19 cellular contexts compared by ENCODE assay signal in genomic region chr2:109423556-109424359, GRCh38.
DNase-seq lines count a peak whose midpoint lies in the region; ATAC-seq and TF ChIP-seq lines count a peak whose summit lies in the region.
"Had no signal": no experiment of that assay in that cellular context is flagged by ENCODE, and none has a peak within 500 bp of the region (broad histone marks: within the 10 kb centered on the region; RNA-seq: fewer than 3 reads in every experiment).

No MANE protein-coding gene starts in this region.

- DNase-seq in HCT116 (ENCODE audit: low read depth, low spot score) = no peak
- peak; percentile 52 for DNase-seq in astrocyte of the hippocampus (ENCODE audit: low read depth, low spot score)
- peak; percentile 82 for DNase-seq in kidney tubule cell (ENCODE audit: low spot score)
- peak in 1 of 2 donors; percentile 26 for DNase-seq in gastrocnemius medialis
- DNase-seq in COLO829 (ENCODE audit: low spot score) = no peak
- no peak for DNase-seq in T-helper 1 cell
- no peak for DNase-seq in AG08396 (ENCODE audit: low spot score)
- DNase-seq in NCI-H524 treated with DMSO at 0.1 percent for 48 hours (lab: John Stamatoyannopoulos, UW) = no peak
- DNase-seq: activated naive CD8-positive, alpha-beta T cell treated with anti-CD3 and anti-CD28 coated beads for 36 hours; activated T-cell treated with anti-CD3 and anti-CD28 coated beads, Interleukin-2, amount 50 U/mL, for 48 hours; cortex of kidney; hippocampal formation; left cardiac atrium; NCI-H146; NCI-H226; PC-3; stimulated activated CD4-positive, alpha-beta T cell treated with anti-CD3 and anti-CD28 coated beads, Interleukin-15, amount 100 ng/mL, for 24 hours had no signal

- no peaks in the 10 kb centered on the region for H3K9me2 ChIP-seq in HCT116 (ENCODE audit: insufficient read depth)

- H3K27me3 ChIP-seq in HCT116 (ENCODE audit: insufficient read depth, low read length) = peaks cover 7% of the 10 kb centered on the region; the same call in 1 of the 2 replicates
- no peaks in the 10 kb centered on the region for H3K27me3 ChIP-seq in gastrocnemius medialis
- H3K27me3 ChIP-seq: neutrophil had no signal

- in situ Hi-C loops in gastrocnemius medialis (cut with MboI; ENCODE audit: low sequenced_read_pairs in 4 of 4) = no loop called here

- H3K4me2 ChIP-seq in HCT116 (ENCODE audit: low read length) = no peak overlapping the region

- POLR2A ChIA-PET in HCT116 (lab: Charles Lee) = no interaction called here

- TF ChIP-seq CTCF in HCT116 (IDR thresholded peaks at IDR 0.05 in 2 of 3, conservative IDR thresholded peaks at IDR 0.05 in 1 of 3; ENCODE audit: borderline replicate concordance in 1 of 3, insufficient read depth in 1 of 3, low read depth in 2 of 3, low read length in 2 of 3) (no peak), gastrocnemius medialis (IDR thresholded peaks at IDR 0.05 in 4 of 5, conservative IDR thresholded peaks at IDR 0.05 in 1 of 5) (no peak)

- H3K36me3 ChIP-seq in HCT116 (ENCODE audit: control insufficient read depth in 1 of 2, insufficient read depth in 2 of 2, low read length in 2 of 2) = no peaks in the 10 kb centered on the region
- no peaks in the 10 kb centered on the region for H3K36me3 ChIP-seq in gastrocnemius medialis
- H3K36me3 ChIP-seq: neutrophil had no signal

- TF ChIP-seq POLR2A in HCT116 (IDR thresholded peaks at IDR 0.05; ENCODE audit: borderline replicate concordance, extremely low read depth, insufficient read depth, insufficient read length) (no peak), gastrocnemius medialis (IDR thresholded peaks at IDR 0.05) (no peak)

- no peak overlapping the region for H2AFZ ChIP-seq in HCT116 (ENCODE audit: low read depth, low read length, poor library complexity, severe bottlenecking)

- H3K4me3 ChIP-seq in HCT116 (replicated peaks in 1 of 2; ENCODE audit: low read depth in 1 of 2, low read length in 2 of 2) (no peak overlapping the region), gastrocnemius medialis (no peak overlapping the region)

- RAD21 ChIA-PET in HCT116 (lab: Charles Lee; ENCODE audit: low non-redundant PET in 1 of 2, low total read pairs in 2 of 2, uncharacterized antibody in 2 of 2, unreplicated experiment in 2 of 2) = no interaction called here

- H3K9me3 ChIP-seq in HCT116 (ENCODE audit: control insufficient read depth in 1 of 2, insufficient read depth in 1 of 2, low read depth in 1 of 2, low read length in 2 of 2) (no peaks in the 10 kb centered on the region), gastrocnemius medialis (no peaks in the 10 kb centered on the region)
- H3K9me3 ChIP-seq: neutrophil had no signal

- CTCF ChIA-PET in HCT116 (lab: Charles Lee) = no interaction called here

- peak; percentile 19; the same call in 1 of the 2 replicates for TF ChIP-seq RAD21 in HCT116 (IDR thresholded peaks at IDR 0.05; ENCODE audit: low read depth)

- H3K79me2 ChIP-seq in HCT116 (ENCODE audit: insufficient read depth, low read length) = no peaks in the 10 kb centered on the region

- no TSS peak for BruUV-seq in HCT116 (replicated peaks; lab: Mats Ljungman, UMichigan)

- H3K4me1 ChIP-seq in HCT116 (ENCODE audit: control insufficient read depth in 1 of 2, insufficient read depth in 2 of 2, low read length in 2 of 2) = no peaks in the 10 kb centered on the region
- H3K4me1 ChIP-seq in gastrocnemius medialis = peaks cover 24 to 37% of the 10 kb centered on the region in 2 donors

- H3K9ac ChIP-seq in HCT116 (ENCODE audit: low read length) = no peak overlapping the region

- ATAC-seq in HCT116 (no peak), gastrocnemius medialis (no peak)
- ATAC-seq: activated CD4-positive, CD25-positive, alpha-beta regulatory T cell treated with anti-CD3 and anti-CD28 coated beads, Interleukin-2, amount 50 U/mL, for 24 hours; left cardiac atrium; PC-3 had no signal

- H4K20me1 ChIP-seq in HCT116 (ENCODE audit: insufficient read depth) = no peaks in the 10 kb centered on the region

- intact Hi-C loops in HCT116 (cut with micrococcal nuclease) (no loop called here), gastrocnemius medialis (cut with DNase I; ENCODE audit: low total_unique reads) (loop anchor here (2.0 kb wide), 3 partner anchors 13 to 87 kb away; no protein-coding TSS in a partner anchor)

- H3K27ac ChIP-seq in HCT116 (ENCODE audit: low read depth, low read length) = no peak overlapping the region
- H3K27ac ChIP-seq in gastrocnemius medialis = peak overlapping the region in 3 of 4 donors; percentile 56 to 85 (median 78)
- H3K27ac ChIP-seq: neutrophil had no signal

TF ChIP-seq in HCT116, 20 proteins besides CTCF, POLR2A, EP300 and RAD21:
- TF ChIP-seq SRF (IDR thresholded peaks at IDR 0.05; ENCODE audit: low read depth) = no peak
- no peak for TF ChIP-seq REST (IDR thresholded peaks at IDR 0.05; ENCODE audit: low read depth)
- TF ChIP-seq TCF7L2 (IDR thresholded peaks at IDR 0.05; ENCODE audit: borderline replicate concordance, extremely low read depth, insufficient read depth, insufficient read length) = no peak
- no peak for TF ChIP-seq POLR2AphosphoS5 (IDR thresholded peaks at IDR 0.05; ENCODE audit: low read depth, low read length)
- TF ChIP-seq FOSL1 (IDR thresholded peaks at IDR 0.05; ENCODE audit: low read depth) = no peak
- no peak for TF ChIP-seq MAX (IDR thresholded peaks at IDR 0.05)
- TF ChIP-seq EGR1 (IDR thresholded peaks at IDR 0.05; ENCODE audit: low read depth) = no peak
- no peak for TF ChIP-seq SIN3A (IDR thresholded peaks at IDR 0.05; ENCODE audit: low read depth)
- no peak for TF ChIP-seq CEBPB (IDR thresholded peaks at IDR 0.05; ENCODE audit: low read depth)
- no peak for TF ChIP-seq ZFX (IDR thresholded peaks at IDR 0.05)
- TF ChIP-seq ZBTB33 (IDR thresholded peaks at IDR 0.05; ENCODE audit: extremely low read depth, insufficient replicate concordance, low read length) = no peak
- TF ChIP-seq YY1 (IDR thresholded peaks at IDR 0.05; ENCODE audit: extremely low read depth, insufficient replicate concordance, low read depth, low read length) = no peak
- TF ChIP-seq SP1 (IDR thresholded peaks at IDR 0.05; ENCODE audit: low read depth) = no peak
- no peak for TF ChIP-seq JUND (IDR thresholded peaks at IDR 0.05)
- TF ChIP-seq ELF1 (IDR thresholded peaks at IDR 0.05; ENCODE audit: borderline replicate concordance, low read depth) = no peak
TF ChIP-seq in HCT116: peak in this region for 0.

Comparison
In these comparisons a context has a peak if more than half of its experiments do, and no peak if none do; other contexts are left out.
1. DNase-seq: peak in astrocyte of the hippocampus (single experiment) and kidney tubule cell (single experiment); none in HCT116 (single experiment), COLO829 (single experiment), T-helper 1 cell (0 of 5), AG08396 (single experiment) and NCI-H524 treated with DMSO at 0.1 percent for 48 hours (single experiment).